ENCODE assay signal across 10 cellular contexts in the genomic region with DNA sequence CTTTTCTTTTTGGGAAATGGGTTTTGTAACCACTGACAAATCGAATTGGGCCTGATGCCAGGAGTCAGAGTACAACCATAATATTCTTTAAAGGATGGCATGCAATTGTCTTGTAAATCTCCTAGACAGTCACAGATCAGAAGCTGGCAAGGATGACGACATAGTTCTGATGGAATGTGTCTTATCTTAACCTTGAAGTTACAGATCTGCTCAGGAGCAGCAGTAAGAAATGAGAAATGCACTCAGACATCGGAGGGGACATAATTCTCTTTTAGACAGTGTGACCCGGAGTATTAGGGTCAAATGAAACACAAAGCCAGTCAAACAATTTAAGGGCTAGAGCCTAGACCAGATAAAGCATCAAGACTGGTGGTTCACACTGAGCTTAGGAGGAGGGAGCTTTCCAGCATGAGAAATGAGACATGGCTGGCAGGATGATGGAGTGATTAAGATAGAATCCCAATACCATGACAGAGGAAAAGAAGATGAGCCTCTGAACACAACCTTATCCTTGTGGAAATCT. TPM values are rescaled to one million over a fixed set of nuclear protein-coding genes. Genes with fewer than 3 reads are reported as not detected.
DNase-seq lines count a peak whose midpoint lies in the region; ATAC-seq, FAIRE-seq and TF ChIP-seq lines count a peak whose summit lies in the region.
"Had no signal": no experiment of that assay in that cellular context is flagged by ENCODE, and none has a peak within 500 bp of the region (broad histone marks: within the 10 kb centered on the region; RNA-seq: fewer than 3 reads in every experiment).

No MANE protein-coding gene starts in this region.

- no peaks in the 10 kb centered on the region for H3K27me3 Mint-ChIP-seq in brain

- H3K9me3 ChIP-seq in HepG2 (ENCODE audit: low read length) = no peaks in the 10 kb centered on the region

- H3K4me3 ChIP-seq in HepG2 (replicated peaks in 1 of 3; ENCODE audit: insufficient read depth in 1 of 3, low read depth in 2 of 3, low read length in 3 of 3) = no peak overlapping the region

- peaks cover 11% of the 10 kb centered on the region for H3K4me1 ChIP-seq in HepG2 (ENCODE audit: insufficient read depth, low read length)

- in situ Hi-C loops in KBM-7 (cut with MboI; ENCODE audit: low pct_unique_long_range_greater_than_20kb, low sequenced_read_pairs) = no loop called here
- in situ Hi-C loops in HepG2 (cut with HindIII; ENCODE audit: extremely low pct_ligation_motif_present, low pct_unique_long_range_greater_than_20kb) = no loop called here

- H3K4me1 Mint-ChIP-seq in brain = peaks cover 82% of the 10 kb centered on the region

- peak overlapping the region in 4 of 5 experiments; percentile 10 to 41 (median 35) for H3K4me3 Mint-ChIP-seq in brain

- FAIRE-seq in HepG2 (lab: Jason Lieb, UNC) = no peak
- FAIRE-seq: colon had no signal

- no peak overlapping the region for H3K27ac ChIP-seq in HepG2 (ENCODE audit: extremely low read length, insufficient read depth, low read length)

- intact Hi-C loops in HepG2 (cut with micrococcal nuclease; ENCODE audit: unreplicated experiment) = no loop called here

- H4K20me1 ChIP-seq in HepG2 (ENCODE audit: insufficient read depth, low read length) = no peaks in the 10 kb centered on the region

- peak overlapping the region; percentile 76 to 93 (median 91) for H3K27ac Mint-ChIP-seq in brain

- no peak overlapping the region for H2AFZ ChIP-seq in HepG2 (ENCODE audit: low read length)

- no peak for TF ChIP-seq EP300 in HepG2 (IDR thresholded peaks at IDR 0.05; ENCODE audit: low read depth in 2 of 2, low read length in 2 of 2)
- TF ChIP-seq EP300 in HepG2 (CRISPR knock-in tag; IDR thresholded peaks at IDR 0.05; ENCODE audit: borderline replicate concordance) = no peak

- DNase-seq in AG20443 (ENCODE audit: low spot score) (peak; percentile 16), KBM-7 (peak; percentile 51), HepG2 (ENCODE audit: low spot score) (no peak), GDM1 (lab: John Stamatoyannopoulos, UW) (no peak), HuH-7 (ENCODE audit: low spot score) (no peak), NCI-H1105 treated with DMSO at 0.1 percent for 48 hours (lab: John Stamatoyannopoulos, UW) (no peak)
- DNase-seq: NCI-H187 treated with DMSO at 0.1 percent for 48 hours had no signal

- CTCF ChIA-PET in HepG2 (lab: Yijun Ruan, JAX; ENCODE audit: low intra/inter-chr PET ratio, low total read pairs) = no interaction called here

- peaks cover 21% of the 10 kb centered on the region for H3K36me3 Mint-ChIP-seq in brain

- POLR2A ChIA-PET in HepG2 (lab: Yijun Ruan, JAX) = interaction anchor here (1.2 kb wide), 1 partner anchor 17 kb away, joined by 8 read pairs; the partner anchor contains the start of genes CBX5 and HNRNPA1

- TF ChIP-seq CTCF in brain (conservative IDR thresholded peaks at IDR 0.05) = no peak
- no peak for TF ChIP-seq CTCF in HepG2 (CRISPR knock-in tag; IDR thresholded peaks at IDR 0.05)

- H3K27me3 ChIP-seq in HepG2 (ENCODE audit: control insufficient read depth in 1 of 2, insufficient read depth in 2 of 2, low read length in 2 of 2) = no peaks in the 10 kb centered on the region

- peaks cover 0 to under 1% of the 10 kb centered on the region in 2 experiments; a peak in 1 of 5 replicates for H3K36me3 ChIP-seq in HepG2 (replicated peaks in 1 of 2; ENCODE audit: control insufficient read depth in 1 of 2, insufficient read depth in 2 of 2, low read length in 2 of 2)

- WGBS in HepG2 (ENCODE audit: low lambda C conversion rate) = 47% methylated on average over 4 of the region's 4 CpGs

- BruUV-seq in HepG2 (replicated peaks; lab: Mats Ljungman, UMichigan) = no TSS peak

- H3K79me2 ChIP-seq in HepG2 (ENCODE audit: insufficient read depth, low read length) = no peaks in the 10 kb centered on the region

- no peak overlapping the region for H3K9ac ChIP-seq in HepG2 (ENCODE audit: insufficient read depth, low read depth, low read length)

- TF ChIP-seq POLR2A in HepG2 (IDR thresholded peaks at IDR 0.05; ENCODE audit: insufficient read depth in 1 of 2, low read depth in 2 of 2, low read length in 2 of 2) = no peak

- peaks cover 0 to 2% (median 0%) of the 10 kb centered on the region in 5 experiments for H3K9me3 Mint-ChIP-seq in brain

- H3K4me2 ChIP-seq in HepG2 (ENCODE audit: low read depth, low read length) = no peak overlapping the region

- ATAC-seq in HepG2 = no peak
- ATAC-seq in GM18502 (IDR thresholded peaks at IDR 0.05; ENCODE audit: poor library complexity, unreplicated experiment) = no peak

- no peak for TF ChIP-seq RAD21 in HepG2 (CRISPR knock-in tag; IDR thresholded peaks at IDR 0.05)

RNA-seq across cellular contexts. Expression of gene CBX5, which starts 17.5 kb away (rescaled TPM):
- polyA plus RNA-seq in brain (ENCODE audit: insufficient read depth, low read depth, low replicate concordance) = 44.7 TPM
- 22.2 and 45.4 TPM in 2 replicates for total RNA-seq in HepG2 (2016; rRNA removed; fragmentation: Illumina TruSeq; extraction: Trizol)
- 3.0 TPM in 2 replicates for total RNA-seq in HepG2 (2016; cell fraction: cytosol; rRNA removed; fragmentation: Illumina TruSeq; extraction: Trizol; ENCODE audit: low read depth)
- total RNA-seq in HepG2 (2016; cell fraction: insoluble cytoplasmic fraction; rRNA removed; fragmentation: Illumina TruSeq; extraction: Trizol) = 20.1 and 44.7 TPM in 2 replicates
- total RNA-seq in HepG2 (2016; cell fraction: membrane; rRNA removed; fragmentation: Illumina TruSeq; extraction: Trizol) = 9.1 and 9.7 TPM in 2 replicates
- total RNA-seq in HepG2 (2016; cell fraction: nucleus; rRNA removed; fragmentation: Illumina TruSeq; extraction: Trizol) = 19.3 and 21.1 TPM in 2 replicates
- 10.5 and 16.0 TPM in 2 replicates for polyA plus RNA-seq in HepG2 (2011; rRNA removed)
- 6.7 and 8.9 TPM in 2 replicates for polyA plus RNA-seq in HepG2 (2011; cell fraction: cytosol; rRNA removed)
- 5.7 and 6.4 TPM in 2 replicates for polyA plus RNA-seq in HepG2 (2011; cell fraction: nucleus; rRNA removed)
- 8.5 and 12.6 TPM in 2 replicates for polyA plus RNA-seq in HepG2 (2012)
- polyA plus RNA-seq in HepG2 (2016; cell fraction: cytosol; fragmentation: Illumina TruSeq; extraction: Trizol; ENCODE audit: low read depth) = 5.0 and 5.3 TPM in 2 replicates
- polyA plus RNA-seq in HepG2 (2016; cell fraction: insoluble cytoplasmic fraction; fragmentation: Illumina TruSeq; extraction: Trizol; ENCODE audit: low read depth) = 32.3 and 33.7 TPM in 2 replicates
- polyA plus RNA-seq in HepG2 (2016; cell fraction: membrane; fragmentation: Illumina TruSeq; extraction: Trizol; ENCODE audit: low read depth) = 6.0 and 6.2 TPM in 2 replicates
- polyA plus RNA-seq in HepG2 (2016; cell fraction: nucleus; fragmentation: Illumina TruSeq; extraction: Trizol; ENCODE audit: insufficient read depth, low read depth) = 17.7 and 19.9 TPM in 2 replicates
- 23.7 and 77.0 TPM in 2 replicates for polyA minus RNA-seq in HepG2 (2011; rRNA and poly(A)+ RNA removed; ENCODE audit: low replicate concordance)
- polyA minus RNA-seq in HepG2 (2011; cell fraction: cytosol; rRNA and poly(A)+ RNA removed) = 20.8 and 23.0 TPM in 2 replicates
- polyA minus RNA-seq in HepG2 (2011; cell fraction: nucleus; rRNA and poly(A)+ RNA removed) = 16.2 and 18.3 TPM in 2 replicates

RNA-seq across cellular contexts. Expression of gene HNRNPA1, which starts 18.1 kb away (rescaled TPM):
- polyA plus RNA-seq in brain (ENCODE audit: insufficient read depth, low read depth, low replicate concordance) (1,157 TPM), HepG2 (2011; rRNA removed) (480 and 535 TPM in 2 replicates)
- 1,820 and 2,673 TPM in 2 replicates for total RNA-seq in HepG2 (2016; rRNA removed; fragmentation: Illumina TruSeq; extraction: Trizol)
- 661 and 834 TPM in 2 replicates for total RNA-seq in HepG2 (2016; cell fraction: cytosol; rRNA removed; fragmentation: Illumina TruSeq; extraction: Trizol; ENCODE audit: low read depth)
- 1,900 and 2,565 TPM in 2 replicates for total RNA-seq in HepG2 (2016; cell fraction: insoluble cytoplasmic fraction; rRNA removed; fragmentation: Illumina TruSeq; extraction: Trizol)
- total RNA-seq in HepG2 (2016; cell fraction: membrane; rRNA removed; fragmentation: Illumina TruSeq; extraction: Trizol) = 1,646 and 2,012 TPM in 2 replicates
- 924 and 962 TPM in 2 replicates for total RNA-seq in HepG2 (2016; cell fraction: nucleus; rRNA removed; fragmentation: Illumina TruSeq; extraction: Trizol)
- polyA plus RNA-seq in HepG2 (2011; cell fraction: cytosol; rRNA removed) = 613 and 623 TPM in 2 replicates
- 402 and 463 TPM in 2 replicates for polyA plus RNA-seq in HepG2 (2011; cell fraction: nucleus; rRNA removed)
- polyA plus RNA-seq in HepG2 (2012) = 1,081 and 1,908 TPM in 2 replicates
- 1,228 and 1,423 TPM in 2 replicates for polyA plus RNA-seq in HepG2 (2016; cell fraction: cytosol; fragmentation: Illumina TruSeq; extraction: Trizol; ENCODE audit: low read depth)
- polyA plus RNA-seq in HepG2 (2016; cell fraction: insoluble cytoplasmic fraction; fragmentation: Illumina TruSeq; extraction: Trizol; ENCODE audit: low read depth) = 4,120 and 4,455 TPM in 2 replicates
- 2,490 and 3,014 TPM in 2 replicates for polyA plus RNA-seq in HepG2 (2016; cell fraction: membrane; fragmentation: Illumina TruSeq; extraction: Trizol; ENCODE audit: low read depth)
- 1,903 and 1,961 TPM in 2 replicates for polyA plus RNA-seq in HepG2 (2016; cell fraction: nucleus; fragmentation: Illumina TruSeq; extraction: Trizol; ENCODE audit: insufficient read depth, low read depth)
- polyA minus RNA-seq in HepG2 (2011; rRNA and poly(A)+ RNA removed; ENCODE audit: low replicate concordance) = 314 and 476 TPM in 2 replicates
- 569 and 577 TPM in 2 replicates for polyA minus RNA-seq in HepG2 (2011; cell fraction: cytosol; rRNA and poly(A)+ RNA removed)
- polyA minus RNA-seq in HepG2 (2011; cell fraction: nucleus; rRNA and poly(A)+ RNA removed) = 681 and 757 TPM in 2 replicates

RNA-seq across cellular contexts. Expression of gene NFE2, which starts 38.4 kb away (rescaled TPM):
- polyA plus RNA-seq in brain (ENCODE audit: insufficient read depth, low read depth, low replicate concordance) (0.83 TPM), HepG2 (2011; rRNA removed) (4.1 and 4.5 TPM in 2 replicates)
- total RNA-seq in HepG2 (2016; rRNA removed; fragmentation: Illumina TruSeq; extraction: Trizol) = 7.8 and 8.5 TPM in 2 replicates
- total RNA-seq in HepG2 (2016; cell fraction: cytosol; rRNA removed; fragmentation: Illumina TruSeq; extraction: Trizol; ENCODE audit: low read depth) = 2.9 and 3.4 TPM in 2 replicates
- total RNA-seq in HepG2 (2016; cell fraction: insoluble cytoplasmic fraction; rRNA removed; fragmentation: Illumina TruSeq; extraction: Trizol) = 7.5 and 8.1 TPM in 2 replicates
- total RNA-seq in HepG2 (2016; cell fraction: membrane; rRNA removed; fragmentation: Illumina TruSeq; extraction: Trizol) = 6.2 and 6.6 TPM in 2 replicates
- 5.7 and 6.3 TPM in 2 replicates for total RNA-seq in HepG2 (2016; cell fraction: nucleus; rRNA removed; fragmentation: Illumina TruSeq; extraction: Trizol)
- 2.5 and 3.0 TPM in 2 replicates for polyA plus RNA-seq in HepG2 (2011; cell fraction: cytosol; rRNA removed)
- 3.5 and 3.8 TPM in 2 replicates for polyA plus RNA-seq in HepG2 (2011; cell fraction: nucleus; rRNA removed)
- polyA plus RNA-seq in HepG2 (2012) = 1.3 and 1.8 TPM in 2 replicates
- 1.9 and 3.1 TPM in 2 replicates for polyA plus RNA-seq in HepG2 (2016; cell fraction: cytosol; fragmentation: Illumina TruSeq; extraction: Trizol; ENCODE audit: low read depth)
- polyA plus RNA-seq in HepG2 (2016; cell fraction: insoluble cytoplasmic fraction; fragmentation: Illumina TruSeq; extraction: Trizol; ENCODE audit: low read depth) = 10.3 and 10.9 TPM in 2 replicates
- polyA plus RNA-seq in HepG2 (2016; cell fraction: membrane; fragmentation: Illumina TruSeq; extraction: Trizol; ENCODE audit: low read depth) = 3.7 and 4.5 TPM in 2 replicates
- 11.6 and 14.3 TPM in 2 replicates for polyA plus RNA-seq in HepG2 (2016; cell fraction: nucleus; fragmentation: Illumina TruSeq; extraction: Trizol; ENCODE audit: insufficient read depth, low read depth)
- polyA minus RNA-seq in HepG2 (2011; rRNA and poly(A)+ RNA removed; ENCODE audit: low replicate concordance) = 1.7 and 3.8 TPM in 2 replicates
- 0.49 and 2.3 TPM in 2 replicates for polyA minus RNA-seq in HepG2 (2011; cell fraction: cytosol; rRNA and poly(A)+ RNA removed)
- 1.0 and 1.7 TPM in 2 replicates for polyA minus RNA-seq in HepG2 (2011; cell fraction: nucleus; rRNA and poly(A)+ RNA removed)

Comparison
In these comparisons a context has a peak if more than half of its experiments do, and no peak if none do; other contexts are left out.
1. DNase-seq: peak in AG20443 (single experiment) and KBM-7 (single experiment); none in HepG2 (single experiment), GDM1 (single experiment), HuH-7 (single experiment) and NCI-H1105 treated with DMSO at 0.1 percent for 48 hours (single experiment).